ENCODE assay signal across 11 cellular contexts in genomic region chr7:151304856-151305255, GRCh38. TPM values are rescaled to one million over a fixed set of nuclear protein-coding genes. Genes with fewer than 3 reads are reported as not detected.
A peak's percentile ranks its signal among the peaks of the same experiment; 100 is the strongest.
DNase-seq lines count a peak whose midpoint lies in the region; ATAC-seq and TF ChIP-seq lines count a peak whose summit lies in the region.
"Had no signal": no experiment of that assay in that cellular context is flagged by ENCODE, and none has a peak within 500 bp of the region (broad histone marks: within the 10 kb centered on the region; RNA-seq: fewer than 3 reads in every experiment).

No MANE protein-coding gene starts in this region.

- no peaks in the 10 kb centered on the region for H3K9me3 Mint-ChIP-seq in activated T-helper 2 cell treated with anti-CD3 and anti-CD28 coated beads, Interferon-gamma antibody, Interleukin-2, Interleukin-4, amounts not matched to agents 10 μg/mL and 5 μg/mL and 100 μg/mL, durations not matched to agents 14 hours and 24 hours and 36 hours

- peaks cover 15% of the 10 kb centered on the region for H3K4me1 Mint-ChIP-seq in activated T-helper 2 cell treated with anti-CD3 and anti-CD28 coated beads, Interferon-gamma antibody, Interleukin-2, Interleukin-4, amounts not matched to agents 10 μg/mL and 5 μg/mL and 100 μg/mL, durations not matched to agents 14 hours and 24 hours and 36 hours (ENCODE audit: low read depth)

- H3K4me1 ChIP-seq in left lung = peaks cover 7 to 9% of the 10 kb centered on the region in 2 donors
- peaks cover 7% of the 10 kb centered on the region for H3K4me1 ChIP-seq in colonic mucosa

- H3K36me3 ChIP-seq in left lung = no peaks in the 10 kb centered on the region
- H3K36me3 ChIP-seq in colonic mucosa = no peaks in the 10 kb centered on the region
- H3K36me3 ChIP-seq: ascending aorta, heart left ventricle had no signal

- H3K4me3 Mint-ChIP-seq in activated T-helper 2 cell treated with anti-CD3 and anti-CD28 coated beads, Interferon-gamma antibody, Interleukin-2, Interleukin-4, amounts not matched to agents 10 μg/mL and 5 μg/mL and 100 μg/mL, durations not matched to agents 14 hours and 24 hours and 36 hours (ENCODE audit: low read depth) = peak overlapping the region; percentile 47

- DNase-seq in NCI-H1417 (lab: John Stamatoyannopoulos, UW) (peak; percentile 12 to 65 (median 39)), NCI-H1417 treated with DMSO at 0.1 percent for 48 hours (lab: John Stamatoyannopoulos, UW) (no peak), GM03348 (ENCODE audit: low spot score) (peak; percentile 25), left lung (no peak), OCI-M1 (lab: John Stamatoyannopoulos, UW) (no peak), colonic mucosa (no peak), NCI-H2081 (lab: John Stamatoyannopoulos, UW) (no peak)
- no peak for DNase-seq in activated T-helper 2 cell treated with anti-CD3 and anti-CD28 coated beads, Interferon-gamma antibody, Interleukin-2, Interleukin-4, amounts not matched to agents 10 μg/mL and 5 μg/mL and 100 μg/mL, durations not matched to agents 14 hours and 24 hours and 36 hours (ENCODE audit: low spot score)
- DNase-seq: heart left ventricle, NCI-H2107 had no signal

- peak; percentile 4 for ATAC-seq in left lung
- ATAC-seq: heart left ventricle had no signal

- H3K9ac ChIP-seq in colonic mucosa (ENCODE audit: low read depth in 2 of 2, low read length in 2 of 2) = no peak overlapping the region

- H3K27ac Mint-ChIP-seq in activated T-helper 2 cell treated with anti-CD3 and anti-CD28 coated beads, Interferon-gamma antibody, Interleukin-2, Interleukin-4, amounts not matched to agents 10 μg/mL and 5 μg/mL and 100 μg/mL, durations not matched to agents 14 hours and 24 hours and 36 hours = no peak overlapping the region

- H3K36me3 Mint-ChIP-seq in activated T-helper 2 cell treated with anti-CD3 and anti-CD28 coated beads, Interferon-gamma antibody, Interleukin-2, Interleukin-4, amounts not matched to agents 10 μg/mL and 5 μg/mL and 100 μg/mL, durations not matched to agents 14 hours and 24 hours and 36 hours (ENCODE audit: low read depth) = no peaks in the 10 kb centered on the region

- TF ChIP-seq CTCF in left lung (IDR thresholded peaks at IDR 0.05) (no peak), colonic mucosa (IDR thresholded peaks at IDR 0.05) (no peak)

- intact Hi-C loops in activated T-helper 2 cell treated with anti-CD3 and anti-CD28 coated beads, Interferon-gamma antibody, Interleukin-2, Interleukin-4, amounts not matched to agents 10 μg/mL and 5 μg/mL and 100 μg/mL, durations not matched to agents 14 hours and 24 hours and 36 hours (cut with micrococcal nuclease) = no loop called here
- intact Hi-C loops in left lung (cut with DNase I) (loop anchor here in 1 of 2 donors (5.0 to 10.0 kb wide), 2 partner anchors 60 to 183 kb away; partner anchors contain the start of gene SMARCD3), colonic mucosa (cut with DNase I) (loop anchor here (5.0 kb wide), 2 partner anchors 63 to 183 kb away; no protein-coding TSS in a partner anchor)

- H3K9me3 ChIP-seq in left lung (no peaks in the 10 kb centered on the region), colonic mucosa (no peaks in the 10 kb centered on the region)
- H3K9me3 ChIP-seq: ascending aorta, heart left ventricle had no signal

- peaks cover 31% of the 10 kb centered on the region for H3K27me3 Mint-ChIP-seq in activated T-helper 2 cell treated with anti-CD3 and anti-CD28 coated beads, Interferon-gamma antibody, Interleukin-2, Interleukin-4, amounts not matched to agents 10 μg/mL and 5 μg/mL and 100 μg/mL, durations not matched to agents 14 hours and 24 hours and 36 hours (ENCODE audit: low read depth)

- H3K27me3 ChIP-seq in left lung (peaks cover 0 to 45% of the 10 kb centered on the region in 2 donors), colonic mucosa (peaks cover 6% of the 10 kb centered on the region)
- H3K27me3 ChIP-seq: ascending aorta had no signal

- H3K4me3 ChIP-seq in left lung (no peak overlapping the region), colonic mucosa (no peak overlapping the region)
- H3K4me3 ChIP-seq: ascending aorta had no signal

- H3K27ac ChIP-seq in left lung (no peak overlapping the region), colonic mucosa (no peak overlapping the region)
- H3K27ac ChIP-seq: ascending aorta, heart left ventricle had no signal

RNA-seq across cellular contexts. Expression of gene NUB1, which starts 36.8 kb away (rescaled TPM):
- total RNA-seq in activated T-helper 2 cell treated with anti-CD3 and anti-CD28 coated beads, Interferon-gamma antibody, Interleukin-2, Interleukin-4, amounts not matched to agents 10 μg/mL and 5 μg/mL and 100 μg/mL, durations not matched to agents 14 hours and 24 hours and 36 hours = 49.2 and 57.0 TPM in 2 replicates
- 10 to 100 TPM; 40.9 to 42.4 TPM for total RNA-seq in left lung
- total RNA-seq in colonic mucosa = 10 to 100 TPM; 42.3 to 55.2 TPM

RNA-seq across cellular contexts. Expression of gene SMARCD3, which starts 56.4 kb away (rescaled TPM):
- total RNA-seq in activated T-helper 2 cell treated with anti-CD3 and anti-CD28 coated beads, Interferon-gamma antibody, Interleukin-2, Interleukin-4, amounts not matched to agents 10 μg/mL and 5 μg/mL and 100 μg/mL, durations not matched to agents 14 hours and 24 hours and 36 hours = 2.9 and 3.3 TPM in 2 replicates
- 10 to 100 TPM; 45.5 to 49.4 TPM for total RNA-seq in left lung
- total RNA-seq in colonic mucosa = 1 to 10 TPM; 4.3 to 6.7 TPM

Comparison
In these comparisons a context has a peak if more than half of its experiments do, and no peak if none do; other contexts are left out.
1. DNase-seq: peak in NCI-H1417 (3 of 3) and GM03348 (single experiment); none in NCI-H1417 treated with DMSO at 0.1 percent for 48 hours (single experiment), activated T-helper 2 cell treated with anti-CD3 and anti-CD28 coated beads, Interferon-gamma antibody, Interleukin-2, Interleukin-4, amounts not matched to agents 10 μg/mL and 5 μg/mL and 100 μg/mL, durations not matched to agents 14 hours and 24 hours and 36 hours (single experiment), left lung (0 of 2), OCI-M1 (single experiment), colonic mucosa (single experiment) and NCI-H2081 (0 of 2).
2. RNA of gene SMARCD3, which starts 56.4 kb away (total RNA-seq): 45.5 to 49.4 TPM in left lung; 4.3 to 6.7 TPM in colonic mucosa and 2.9 to 3.3 TPM in activated T-helper 2 cell treated with anti-CD3 and anti-CD28 coated beads, Interferon-gamma antibody, Interleukin-2, Interleukin-4, amounts not matched to agents 10 μg/mL and 5 μg/mL and 100 μg/mL, durations not matched to agents 14 hours and 24 hours and 36 hours; every median in the first group is over 4 times any median in the second.